Comparison of ENCODE assay signal across 8 cellular contexts in genomic region chr12:45728625-45729232, GRCh38. TPM values are rescaled to one million over a fixed set of nuclear protein-coding genes. Genes with fewer than 3 reads are reported as not detected.
DNase-seq lines count a peak whose midpoint lies in the region; ATAC-seq and TF ChIP-seq lines count a peak whose summit lies in the region.

No MANE protein-coding gene starts in this region.

- H3K36me3 ChIP-seq in HUES6 (ENCODE audit: control insufficient read depth, insufficient read depth, low read length) (peaks cover 5% of the 10 kb centered on the region; the same call in 1 of the 2 replicates), NT2/D1 (ENCODE audit: insufficient read depth, insufficient read length, low read length) (peaks cover 14% of the 10 kb centered on the region)

- peak overlapping the region; percentile 99 for H3K4me3 Mint-ChIP-seq in endothelial cell (ENCODE audit: unreplicated experiment)

- no peaks in the 10 kb centered on the region for H3K9me3 Mint-ChIP-seq in endothelial cell (ENCODE audit: unreplicated experiment)

- H3K27ac Mint-ChIP-seq in endothelial cell (ENCODE audit: unreplicated experiment) = peak overlapping the region; percentile 99

- DNase-seq in DMS 273 treated with DMSO at 0.1 percent for 48 hours (lab: John Stamatoyannopoulos, UW) (peak; percentile 77), NT2/D1 (ENCODE audit: low read depth, low spot score) (peak; percentile 95), endothelial cell (ENCODE audit: low spot score) (peak; percentile 99), midbrain (lab: John Stamatoyannopoulos, UW) (peak; percentile 95)
- peak; percentile 96 for DNase-seq in activated CD8-positive, alpha-beta memory T cell treated with anti-CD3 and anti-CD28 coated beads, Interleukin-2, amount 50 U/mL, for 4 hours
- DNase-seq in stimulated activated CD8-positive, alpha-beta memory T cell treated with anti-CD3 and anti-CD28 coated beads, Interleukin-15, amount 100 ng/mL, for 48 hours (ENCODE audit: low read depth in 2 of 2) = peak; percentile 93

- peak; percentile 45 for ATAC-seq in GM21447 (IDR thresholded peaks at IDR 0.05; ENCODE audit: unreplicated experiment)

- H3K4me3 ChIP-seq in HUES6 (ENCODE audit: low read depth, low read length) (peak overlapping the region; percentile 97), NT2/D1 (ENCODE audit: insufficient read length, low read depth) (peak overlapping the region; percentile 66)

- H3K4me1 Mint-ChIP-seq in endothelial cell (ENCODE audit: unreplicated experiment) = peaks cover 30% of the 10 kb centered on the region

- H3K9me3 ChIP-seq in HUES6 (ENCODE audit: control insufficient read depth, insufficient read depth, low read depth, low read length) (no peaks in the 10 kb centered on the region), NT2/D1 (ENCODE audit: insufficient read depth, low read length) (no peaks in the 10 kb centered on the region)

- H3K27me3 ChIP-seq in HUES6 (ENCODE audit: control insufficient read depth, insufficient read depth, low read length) = no peaks in the 10 kb centered on the region
- H3K27me3 ChIP-seq in NT2/D1 (ENCODE audit: insufficient read depth, insufficient read length) = no peaks in the 10 kb centered on the region

- peaks cover 7% of the 10 kb centered on the region for H3K36me3 Mint-ChIP-seq in endothelial cell (ENCODE audit: low read depth, unreplicated experiment)

- peak overlapping the region; percentile 80; the same call in 1 of the 2 replicates for H3K27ac ChIP-seq in HUES6 (ENCODE audit: low read depth, low read length)

- H3K9ac ChIP-seq in HUES6 (ENCODE audit: low read length) = peak overlapping the region; percentile 96
- H3K9ac ChIP-seq in NT2/D1 (ENCODE audit: insufficient read length, low read depth) = peak overlapping the region; percentile 90

- H3K27me3 Mint-ChIP-seq in endothelial cell (ENCODE audit: unreplicated experiment) = peaks cover 9% of the 10 kb centered on the region

- peak; percentile 95 for TF ChIP-seq CTCF in endothelial cell (IDR thresholded peaks at IDR 0.05; ENCODE audit: unreplicated experiment)

- H3K4me1 ChIP-seq in HUES6 (ENCODE audit: control insufficient read depth, insufficient read depth, low read length) (peaks cover 20% of the 10 kb centered on the region), NT2/D1 (ENCODE audit: insufficient read depth, insufficient read length) (no peaks in the 10 kb centered on the region)

RNA-seq across cellular contexts. Expression of gene ARID2, which starts 0.8 kb away (rescaled TPM):
- total RNA-seq in endothelial cell (ENCODE audit: unreplicated experiment) = 46.3 TPM

Comparison
In these comparisons a context has a peak if more than half of its experiments do, and no peak if none do; other contexts are left out.
1. Peak in every context shown above with its lines: DNase-seq, ATAC-seq, H3K4me3 ChIP-seq and H3K27ac ChIP-seq.